ENCODE assay signal across 23 cellular contexts in genomic region chr18:49170145-49170544, GRCh38.
"Had no signal": no experiment of that assay in that cellular context is flagged by ENCODE, and none has a peak within 500 bp of the region (broad histone marks: within the 10 kb centered on the region; RNA-seq: fewer than 3 reads in every experiment).

No MANE protein-coding gene starts in this region.

- H3K27ac ChIP-seq: coronary artery, esophagus squamous epithelium, lower lobe of right lung, neural progenitor cell, prostate gland, right atrium auricular region, stomach, thyroid gland, vagina had no signal

- H3K27me3 ChIP-seq: esophagus squamous epithelium, neural progenitor cell, right atrium auricular region, stomach, thyroid gland, vagina had no signal

- H3K36me3 Mint-ChIP-seq: neural progenitor cell had no signal

- H3K4me3 ChIP-seq: coronary artery, esophagus squamous epithelium, lower lobe of right lung, neural progenitor cell, prostate gland, right atrium auricular region, smooth muscle cell, stomach, thyroid gland, vagina had no signal

- H3K9me3 ChIP-seq: esophagus squamous epithelium, lower lobe of right lung, prostate gland, thyroid gland, vagina had no signal

- H3K27ac Mint-ChIP-seq: neural progenitor cell had no signal

- H3K9me3 Mint-ChIP-seq: effector memory CD8-positive, alpha-beta T cell; nephron; neural progenitor cell had no signal

- H3K4me3 Mint-ChIP-seq: nephron, neural progenitor cell had no signal

- H3K4me1 Mint-ChIP-seq: neural progenitor cell had no signal

- H3K36me3 ChIP-seq: esophagus squamous epithelium, lower lobe of right lung, neural progenitor cell, prostate gland, right atrium auricular region, stomach, thyroid gland, vagina had no signal

- H3K27me3 Mint-ChIP-seq: effector memory CD8-positive, alpha-beta T cell had no signal

- DNase-seq: dermis blood vessel endothelial cell; effector memory CD8-positive, alpha-beta T cell; erythroblast; esophagus squamous epithelium; foreskin melanocyte; head of caudate nucleus; left ventricle myocardium superior; lower lobe of right lung; stimulated activated CD4-positive, alpha-beta T cell treated with anti-CD3 and anti-CD28 coated beads, Interleukin-12 subunit alpha, Interleukin-12 subunit beta, amount 100 ng/mL, for 4 hours; stimulated activated CD4-positive, alpha-beta T cell treated with anti-CD3 and anti-CD28 coated beads, Interleukin-1b, Interleukin-23, amount 100 ng/mL, for 48 hours; stimulated activated CD4-positive, alpha-beta T cell treated with anti-CD3 and anti-CD28 coated beads, Interleukin-4, amount 100 ng/mL, for 1 hour; stimulated activated CD8-positive, alpha-beta memory T cell treated with anti-CD3 and anti-CD28 coated beads, Interleukin-4, amount 100 ng/mL, for 48 hours; stimulated activated naive CD4-positive, alpha-beta T cell treated with Interleukin-2 at 50 U/mL for 16 hours; stomach; thyroid gland; trophoblast cell had no signal

- H3K4me1 ChIP-seq: neural progenitor cell, prostate gland, right atrium auricular region had no signal
